In the genomic region with DNA sequence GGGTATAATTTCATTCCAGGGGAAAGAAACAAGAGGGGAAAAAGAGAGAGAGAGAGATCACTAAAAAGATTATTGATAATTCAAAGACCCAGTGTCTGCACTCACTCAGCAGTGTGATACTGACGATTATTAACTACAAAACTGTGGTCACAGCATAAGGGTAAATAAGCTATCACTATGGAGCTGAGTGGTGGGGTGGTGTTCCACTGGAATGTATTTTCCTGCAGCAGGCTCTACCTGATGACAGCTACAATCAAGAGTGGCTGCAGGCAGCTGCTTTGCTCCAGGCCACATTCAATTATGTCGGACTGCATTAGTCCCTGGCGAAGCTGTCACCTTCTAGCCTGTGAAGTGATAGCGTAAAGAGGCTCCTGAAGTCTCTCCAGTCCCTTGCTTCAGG, we compare ENCODE assay signal across 16 cellular contexts.
DNase-seq lines count a peak whose midpoint lies in the region; TF ChIP-seq lines count a peak whose summit lies in the region.
"Had no signal": no experiment of that assay in that cellular context is flagged by ENCODE, and none has a peak within 500 bp of the region (broad histone marks: within the 10 kb centered on the region; RNA-seq: fewer than 3 reads in every experiment).

No MANE protein-coding gene starts in this region.

- H3K27me3 ChIP-seq in stomach = no peaks in the 10 kb centered on the region

- H3K36me3 ChIP-seq in stomach = no peaks in the 10 kb centered on the region

- H3K27ac ChIP-seq in stomach = no peak overlapping the region

- 28 to 45% (median 29%) methylated on average over 4 of the region's 4 CpGs for WGBS in stomach, 5 donors

- peak; percentile 11 to 16 for DNase-seq in SHP77 (lab: John Stamatoyannopoulos, UW)
- no peak for DNase-seq in SHP77 treated with DMSO at 0.1 percent for 48 hours (lab: John Stamatoyannopoulos, UW)
- DNase-seq in SK-N-DZ (ENCODE audit: low spot score) = peak; percentile 99
- DNase-seq in iPS-NIHi7 (ENCODE audit: extremely low spot score) = peak; percentile 20
- no peak for DNase-seq in NCI-H2171 (lab: John Stamatoyannopoulos, UW)
- no peak for DNase-seq in stomach
- DNase-seq in NCI-H510A treated with DMSO at 0.1 percent for 48 hours (lab: John Stamatoyannopoulos, UW) = no peak
- DNase-seq: AML-193; Calu3; CD4-positive, CD25-positive, alpha-beta regulatory T cell; DMS79 treated with DMSO at 0.1 percent for 48 hours; GDM1; GOT3; NCI-H2029; NCI-H226 had no signal

- intact Hi-C loops in stomach (cut with DNase I; ENCODE audit: low total_unique reads) = no loop called here

- no peak for TF ChIP-seq CTCF in stomach (IDR thresholded peaks at IDR 0.05)

- no peak for TF ChIP-seq POLR2A in stomach (IDR thresholded peaks at IDR 0.05)

- H3K4me1 ChIP-seq in stomach = no peaks in the 10 kb centered on the region

- no peak overlapping the region for H3K4me3 ChIP-seq in stomach
- H3K4me3 ChIP-seq: K562 had no signal

- no peak for TF ChIP-seq EP300 in stomach (IDR thresholded peaks at IDR 0.05)

- H3K9me3 ChIP-seq in stomach = no peaks in the 10 kb centered on the region

Comparison
In these comparisons a context has a peak if more than half of its experiments do, and no peak if none do; other contexts are left out.
1. DNase-seq: peak in SHP77 (2 of 2), SK-N-DZ (single experiment) and iPS-NIHi7 (single experiment); none in SHP77 treated with DMSO at 0.1 percent for 48 hours (single experiment), NCI-H2171 (single experiment), stomach (single experiment) and NCI-H510A treated with DMSO at 0.1 percent for 48 hours (single experiment).